In genomic region chr7:92135490-92135889, GRCh38 we compare ENCODE assay signal across 8 cellular contexts. TPM values are rescaled to one million over a fixed set of nuclear protein-coding genes. Genes with fewer than 3 reads are reported as not detected.
DNase-seq lines count a peak whose midpoint lies in the region; ATAC-seq and TF ChIP-seq lines count a peak whose summit lies in the region.

No MANE protein-coding gene starts in this region.

- peak overlapping the region; percentile 83 for H3K4me2 ChIP-seq in SU-DHL-6 (ENCODE audit: low read depth, low read length, poor library complexity, severe bottlenecking)

- TF ChIP-seq CTCF in SU-DHL-6 (IDR thresholded peaks at IDR 0.05; ENCODE audit: insufficient read depth, low read length, poor library complexity, severe bottlenecking) (no peak), esophagus squamous epithelium (IDR thresholded peaks at IDR 0.05) (no peak)

- H3K9me2 ChIP-seq in SU-DHL-6 (replicated peaks; ENCODE audit: insufficient read depth, low read length), result no peaks in the 10 kb centered on the region

- H3F3A ChIP-seq in SU-DHL-6 (ENCODE audit: insufficient read depth), result peaks cover 15% of the 10 kb centered on the region; the same call in 1 of the 2 replicates

- H2AFZ ChIP-seq in SU-DHL-6 (ENCODE audit: low read depth, low read length, severe bottlenecking), result peak overlapping the region; percentile 46

- H3K4me1 ChIP-seq in esophagus squamous epithelium, result peaks cover 0 to 36% (median 8%) of the 10 kb centered on the region in 3 donors

- H3K79me2 ChIP-seq in SU-DHL-6 (ENCODE audit: insufficient read depth, low read length), result peaks cover 37% of the 10 kb centered on the region

- peaks cover 1% of the 10 kb centered on the region; the same call in 1 of the 2 replicates for H3K36me3 ChIP-seq in H7 (replicated peaks; ENCODE audit: control insufficient read depth, insufficient read depth, low read length)
- peaks cover 15% of the 10 kb centered on the region for H3K36me3 ChIP-seq in SU-DHL-6 (ENCODE audit: low read length)
- H3K36me3 ChIP-seq in esophagus squamous epithelium, result peaks cover 0 to 9% (median 0%) of the 10 kb centered on the region in 3 donors

- peaks cover 26% of the 10 kb centered on the region for H4K20me1 ChIP-seq in SU-DHL-6 (ENCODE audit: low read depth, low read length)

- H3K27ac ChIP-seq in SU-DHL-6 (ENCODE audit: low read depth, low read length) (peak overlapping the region; percentile 89), esophagus squamous epithelium (peak overlapping the region; percentile 95 to 98 (median 97))

- H3K9me3 ChIP-seq in SU-DHL-6 (ENCODE audit: insufficient read depth, low read length), result no peaks in the 10 kb centered on the region
- H3K9me3 ChIP-seq in esophagus squamous epithelium, result no peaks in the 10 kb centered on the region

- H3K4me3 ChIP-seq in H7 (ENCODE audit: insufficient read depth, low read depth, low read length) (peak overlapping the region; percentile 88; the same call in 1 of the 2 replicates), SU-DHL-6 (ENCODE audit: insufficient read depth, low read length, poor library complexity, severe bottlenecking) (peak overlapping the region; percentile 87), esophagus squamous epithelium (peak overlapping the region; percentile 88 to 95 (median 94))

- intact Hi-C loops in esophagus squamous epithelium (cut with DNase I), result loop anchor here (10.0 kb wide), 1 partner anchor 109 kb away; the partner anchor contains the start of genes ANKIB1 and KRIT1

- H3K27me3 ChIP-seq in H7 (ENCODE audit: control insufficient read depth, insufficient read depth, low read length) (no peaks in the 10 kb centered on the region), SU-DHL-6 (ENCODE audit: low read length) (no peaks in the 10 kb centered on the region), esophagus squamous epithelium (no peaks in the 10 kb centered on the region)

- peak overlapping the region; percentile 86 for H3K9ac ChIP-seq in SU-DHL-6 (ENCODE audit: low read length)

- ATAC-seq in GM18873 (IDR thresholded peaks at IDR 0.05; ENCODE audit: low FRiP score, unreplicated experiment), result no peak
- ATAC-seq in HG02870 (IDR thresholded peaks at IDR 0.05; ENCODE audit: unreplicated experiment), result no peak
- ATAC-seq in GM19463 (IDR thresholded peaks at IDR 0.05; ENCODE audit: unreplicated experiment), result no peak

- DNase-seq in H7, result no peak
- DNase-seq in esophagus squamous epithelium (lab: John Stamatoyannopoulos, UW), result no peak
- DNase-seq in renal cortical epithelial cell (ENCODE audit: low read depth), result peak; percentile 46
- DNase-seq in stimulated activated CD4-positive, alpha-beta T cell treated with anti-CD3 and anti-CD28 coated beads, Interleukin-4, amount 100 ng/mL, for 24 hours, result no peak

- 60 to 64% methylated on average over 6 to 7 of the region's 7 CpGs for WGBS in esophagus squamous epithelium, 2 donors

- no peak for TF ChIP-seq POLR2A in esophagus squamous epithelium (IDR thresholded peaks at IDR 0.05)

RNA-seq across cellular contexts. Expression of gene CYP51A1, which starts 1.2 kb away (rescaled TPM):
- 99.5 and 110 TPM in 2 replicates for total RNA-seq in H7 (2014; rRNA removed; shearing (Covaris generic))
- total RNA-seq in esophagus squamous epithelium, result 100 to 1,000 TPM in 3 of 4 donors, 10 to 100 TPM in 1; 79.0 to 168 (median 119) TPM
- total RNA-seq in renal cortical epithelial cell, result 123 and 425 TPM in 2 replicates

RNA-seq across cellular contexts. Expression of gene LRRD1, which starts 43.5 kb away (rescaled TPM):
- not detected in 2 replicates for total RNA-seq in H7 (2014; rRNA removed; shearing (Covaris generic))
- not detected for total RNA-seq in esophagus squamous epithelium
- total RNA-seq in renal cortical epithelial cell, result 0.05 TPM in 1 of 2 replicates, not detected in the other
